Comparison of ENCODE assay signal across 9 cellular contexts in the genomic region with DNA sequence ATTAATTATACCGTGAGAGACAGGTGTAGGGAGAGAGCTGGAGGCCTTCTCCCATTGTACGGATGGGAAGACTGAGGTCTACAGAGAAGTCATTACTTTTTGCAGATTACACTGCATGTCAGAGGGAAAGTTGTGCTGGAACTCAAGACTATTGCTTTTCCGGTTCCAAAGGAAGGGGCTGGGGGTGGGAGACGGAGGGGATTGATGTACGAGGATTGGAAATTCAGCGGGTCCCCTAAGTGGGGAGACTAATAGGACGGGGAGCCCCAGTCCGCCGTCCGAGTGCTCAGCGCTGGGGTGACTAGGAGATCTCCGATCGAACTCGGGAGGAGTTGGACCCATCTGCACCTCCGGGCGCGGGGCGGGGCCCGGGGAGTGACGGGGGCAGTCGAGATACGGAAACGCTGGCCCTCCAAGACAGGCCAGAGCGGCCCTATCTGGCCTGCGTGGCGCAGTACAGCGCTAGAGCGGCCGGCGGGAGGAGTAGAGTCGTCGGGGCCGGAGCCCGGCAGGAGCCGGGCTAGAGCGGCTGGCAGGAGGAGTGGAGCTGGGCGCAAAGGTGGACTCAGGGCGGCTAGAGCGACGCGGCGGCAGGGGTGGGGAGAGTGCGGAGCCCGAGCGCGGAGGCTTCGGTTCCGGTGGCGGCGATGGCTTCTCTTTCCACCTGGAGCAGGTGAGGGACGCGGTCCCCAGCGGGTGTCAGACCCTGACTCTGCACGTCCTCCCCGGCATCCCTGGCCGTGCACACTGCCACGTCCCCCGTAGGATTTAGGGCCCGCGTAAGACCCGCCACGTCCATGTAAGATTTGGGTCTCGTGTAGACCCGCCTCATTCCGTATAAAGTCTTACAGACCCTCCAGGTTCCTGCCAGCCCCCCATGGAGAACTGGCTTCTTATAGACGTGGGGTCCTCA. TPM values are rescaled to one million over a fixed set of nuclear protein-coding genes. Genes with fewer than 3 reads are reported as not detected.
DNase-seq lines count a peak whose midpoint lies in the region; ATAC-seq and TF ChIP-seq lines count a peak whose summit lies in the region.
"Had no signal": no experiment of that assay in that cellular context is flagged by ENCODE, and none has a peak within 500 bp of the region (broad histone marks: within the 10 kb centered on the region; RNA-seq: fewer than 3 reads in every experiment).

No MANE protein-coding gene starts in this region.

- CTCF ChIA-PET in BJ (lab: Yijun Ruan, JAX) = interaction anchor here (0.7 to 2.3 kb wide), 6 partner anchors 10 to 74 kb away, joined by 3 to 7 read pairs (median 3); no protein-coding TSS in a partner anchor

- POLR2A ChIA-PET in BJ (lab: Charles Lee) = no interaction called here

- H3K27me3 ChIP-seq in BJ (ENCODE audit: control insufficient read depth, insufficient read depth, low read length) (no peaks in the 10 kb centered on the region), colonic mucosa (no peaks in the 10 kb centered on the region)

- no peaks in the 10 kb centered on the region for H3K9me3 ChIP-seq in colonic mucosa

- H3K36me3 ChIP-seq in BJ (ENCODE audit: control insufficient read depth, insufficient read depth, low read length) = peaks cover 8% of the 10 kb centered on the region
- H3K36me3 ChIP-seq in colonic mucosa = peaks cover 3% of the 10 kb centered on the region

- H3K4me3 ChIP-seq in BJ (ENCODE audit: low read depth, low read length) = peak overlapping the region; percentile 99
- peak overlapping the region; percentile 79 for H3K4me3 ChIP-seq in colonic mucosa

- H3K4me1 ChIP-seq in colonic mucosa = peaks cover 19% of the 10 kb centered on the region

- DNase-seq in BJ (ENCODE audit: low read depth) (peak; percentile 73), GM19238 (ENCODE audit: insufficient read length, low spot score) (peak; percentile 98), NCI-H510A treated with DMSO at 0.1 percent for 48 hours (lab: John Stamatoyannopoulos, UW) (peak; percentile 94), colonic mucosa (peak; percentile 97), left kidney (ENCODE audit: low read depth, low spot score) (peak; percentile 98)
- DNase-seq in activated CD4-positive, alpha-beta T cell treated with anti-CD3 and anti-CD28 coated beads for 48 hours = peak; percentile 94
- peak; percentile 94 for DNase-seq in stimulated activated CD4-positive, alpha-beta T cell treated with anti-CD3 and anti-CD28 coated beads, Interleukin-1b, Interleukin-23, amount 100 ng/mL, for 48 hours

- H3K9ac ChIP-seq in colonic mucosa (ENCODE audit: low read depth in 2 of 2, low read length in 2 of 2) = peak overlapping the region; percentile 91 to 92

- H3K27ac ChIP-seq in colonic mucosa = peak overlapping the region; percentile 88

- intact Hi-C loops in colonic mucosa (cut with DNase I) = no loop called here

- peak; percentile 32; the same call in 1 of the 2 replicates for TF ChIP-seq CTCF in BJ (IDR thresholded peaks at IDR 0.05; ENCODE audit: insufficient read depth, low read depth, low read length)
- no peak for TF ChIP-seq CTCF in colonic mucosa (IDR thresholded peaks at IDR 0.05)

- peak; percentile 75 for ATAC-seq in HG03439 (IDR thresholded peaks at IDR 0.05; ENCODE audit: unreplicated experiment)

RNA-seq across cellular contexts. Expression of a gene that starts 1.1 kb away (rescaled TPM):
- polyA plus RNA-seq in BJ (2011; rRNA removed) = 24.4 and 41.0 TPM in 2 replicates
- 19.2 and 22.2 TPM in 2 replicates for polyA minus RNA-seq in BJ (2011; rRNA and poly(A)+ RNA removed)
- total RNA-seq in colonic mucosa = 10 to 100 TPM; 64.1 to 98.7 TPM

RNA-seq across cellular contexts. Expression of a gene that starts 7.0 kb away (rescaled TPM):
- polyA plus RNA-seq in BJ (2011; rRNA removed) = 0.17 and 0.37 TPM in 2 replicates
- polyA minus RNA-seq in BJ (2011; rRNA and poly(A)+ RNA removed) = 0.21 TPM in 1 of 2 replicates, not detected in the other
- 1 to 10 TPM; 3.5 to 3.8 TPM for total RNA-seq in colonic mucosa

RNA-seq across cellular contexts. Expression of a gene that starts 24.0 kb away (rescaled TPM):
- 1,209 and 1,864 TPM in 2 replicates for polyA plus RNA-seq in BJ (2011; rRNA removed)
- polyA minus RNA-seq in BJ (2011; rRNA and poly(A)+ RNA removed) = 1,289 and 2,092 TPM in 2 replicates
- 1,000 to 10,000 TPM; 1,710 to 2,039 TPM for total RNA-seq in colonic mucosa

RNA-seq across cellular contexts. Expression of a gene that starts 39.2 kb away (rescaled TPM):
- not detected in 2 replicates for polyA plus RNA-seq in BJ (2011; rRNA removed)
- polyA minus RNA-seq in BJ (2011; rRNA and poly(A)+ RNA removed) = not detected in 2 replicates
- not detected for total RNA-seq in colonic mucosa
- total RNA-seq: subcutaneous adipose tissue had no signal

RNA-seq across cellular contexts. Expression of a gene that starts 39.6 kb away (rescaled TPM):
- polyA plus RNA-seq in BJ (2011; rRNA removed) = not detected in 2 replicates
- polyA minus RNA-seq in BJ (2011; rRNA and poly(A)+ RNA removed) = not detected in 2 replicates
- total RNA-seq in colonic mucosa = not detected
- total RNA-seq: subcutaneous adipose tissue had no signal

Comparison
In these comparisons a context has a peak if more than half of its experiments do, and no peak if none do; other contexts are left out.
1. Peak in every context shown above with its lines: DNase-seq, ATAC-seq, H3K4me3 ChIP-seq and H3K27ac ChIP-seq.